ENCODE assay signal across 9 cellular contexts in genomic region chr2:100291152-100291970, GRCh38. TPM values are rescaled to one million over a fixed set of nuclear protein-coding genes. Genes with fewer than 3 reads are reported as not detected.
DNase-seq lines count a peak whose midpoint lies in the region; ATAC-seq and TF ChIP-seq lines count a peak whose summit lies in the region.
"Had no signal": no experiment of that assay in that cellular context is flagged by ENCODE, and none has a peak within 500 bp of the region (broad histone marks: within the 10 kb centered on the region; RNA-seq: fewer than 3 reads in every experiment).

No MANE protein-coding gene starts in this region.

- intact Hi-C loops in PC-3 (cut with micrococcal nuclease), result no loop called here
- intact Hi-C loops in activated T-helper 2 cell treated with anti-CD3 and anti-CD28 coated beads, Interferon-gamma antibody, Interleukin-2, Interleukin-4, amounts not matched to agents 10 μg/mL and 5 μg/mL and 100 μg/mL, durations not matched to agents 14 hours and 24 hours and 36 hours (cut with micrococcal nuclease), result loop anchor here (2.0 to 5.0 kb wide), 2 partner anchors 76 to 149 kb away; partner anchors contain the start of gene AFF3
- intact Hi-C loops in left ventricle myocardium superior (cut with micrococcal nuclease), result no loop called here

- H3K4me1 Mint-ChIP-seq in activated T-helper 2 cell treated with anti-CD3 and anti-CD28 coated beads, Interferon-gamma antibody, Interleukin-2, Interleukin-4, amounts not matched to agents 10 μg/mL and 5 μg/mL and 100 μg/mL, durations not matched to agents 14 hours and 24 hours and 36 hours (ENCODE audit: low read depth), result peaks cover 14% of the 10 kb centered on the region
- H3K4me1 Mint-ChIP-seq: activated B cell treated with CpG ODN at 0.5 μM for 24 hours had no signal

- in situ Hi-C loops in GM23248 (cut with MboI), result no loop called here

- H3K9me3 ChIP-seq in GM23248 (ENCODE audit: low read depth), result no peaks in the 10 kb centered on the region
- no peaks in the 10 kb centered on the region for H3K9me3 ChIP-seq in PC-3 (ENCODE audit: low read length)

- TF ChIP-seq CTCF in PC-3 (conservative IDR thresholded peaks at IDR 0.05; ENCODE audit: low read depth, low read length), result no peak

- WGBS in GM23248 (ENCODE audit: low coverage in 1 of 2, low lambda C conversion rate in 2 of 2, missing lambda C conversion rate in 2 of 2), 2 experiments, result 52 to 56% methylated on average over 13 of the region's 13 CpGs

- TSS peak; percentile 35 for BruUV-seq in PC-3 (replicated peaks; lab: Mats Ljungman, UMichigan)

- H3K27me3 ChIP-seq in GM23248 (replicated peaks; ENCODE audit: insufficient read depth) (no peaks in the 10 kb centered on the region), PC-3 (ENCODE audit: low read length) (no peaks in the 10 kb centered on the region)

- no peaks in the 10 kb centered on the region for H3K79me2 ChIP-seq in GM23248 (ENCODE audit: insufficient read depth)
- no peaks in the 10 kb centered on the region for H3K79me2 ChIP-seq in PC-3 (ENCODE audit: low read length)

- H3K4me3 ChIP-seq in GM23248 (no peak overlapping the region), PC-3 (ENCODE audit: low read length) (0 out of 2 replicates have a peak overlapping the region, but pooled peaks have one; percentile 8)

- no peak overlapping the region for H3K27ac Mint-ChIP-seq in activated T-helper 2 cell treated with anti-CD3 and anti-CD28 coated beads, Interferon-gamma antibody, Interleukin-2, Interleukin-4, amounts not matched to agents 10 μg/mL and 5 μg/mL and 100 μg/mL, durations not matched to agents 14 hours and 24 hours and 36 hours
- H3K27ac Mint-ChIP-seq: activated B cell treated with CpG ODN at 0.5 μM for 24 hours had no signal

- no peaks in the 10 kb centered on the region for H3K9me2 ChIP-seq in GM23248 (ENCODE audit: insufficient read depth)
- H3K9me2 ChIP-seq in PC-3 (replicated peaks; ENCODE audit: low read length), result no peaks in the 10 kb centered on the region

- H2AFZ ChIP-seq in GM23248 (peak overlapping the region; percentile 16; the same call in 1 of the 2 replicates), PC-3 (ENCODE audit: low read length) (peak overlapping the region; percentile 45; the same call in 1 of the 2 replicates)

- no peaks in the 10 kb centered on the region for H3K9me3 Mint-ChIP-seq in activated T-helper 2 cell treated with anti-CD3 and anti-CD28 coated beads, Interferon-gamma antibody, Interleukin-2, Interleukin-4, amounts not matched to agents 10 μg/mL and 5 μg/mL and 100 μg/mL, durations not matched to agents 14 hours and 24 hours and 36 hours
- H3K9me3 Mint-ChIP-seq: activated B cell treated with CpG ODN at 0.5 μM for 24 hours had no signal

- H3K4me2 ChIP-seq in GM23248 (ENCODE audit: unreplicated experiment) (peak overlapping the region; percentile 5), PC-3 (ENCODE audit: low read length) (peak overlapping the region; percentile 69)

- peak; percentile 96 for DNase-seq in GM23248
- DNase-seq in PC-3, result peak; percentile 92
- DNase-seq in activated T-helper 2 cell treated with anti-CD3 and anti-CD28 coated beads, Interferon-gamma antibody, Interleukin-2, Interleukin-4, amounts not matched to agents 10 μg/mL and 5 μg/mL and 100 μg/mL, durations not matched to agents 14 hours and 24 hours and 36 hours (ENCODE audit: low spot score), result peak; percentile 77
- no peak for DNase-seq in left ventricle myocardium superior
- DNase-seq in stimulated activated CD4-positive, alpha-beta T cell treated with anti-CD3 and anti-CD28 coated beads, Interleukin-2, amount 100 ng/mL, for 4 hours (ENCODE audit: low read depth), result peak; percentile 43
- no peak for DNase-seq in NCI-H526 treated with DMSO at 0.1 percent for 48 hours (lab: John Stamatoyannopoulos, UW)
- DNase-seq: activated B cell treated with CpG ODN at 0.5 μM for 24 hours had no signal

- peaks cover 21% of the 10 kb centered on the region for H3K27me3 Mint-ChIP-seq in activated T-helper 2 cell treated with anti-CD3 and anti-CD28 coated beads, Interferon-gamma antibody, Interleukin-2, Interleukin-4, amounts not matched to agents 10 μg/mL and 5 μg/mL and 100 μg/mL, durations not matched to agents 14 hours and 24 hours and 36 hours (ENCODE audit: low read depth)

- H4K20me1 ChIP-seq in GM23248 (ENCODE audit: insufficient read depth) (no peaks in the 10 kb centered on the region), PC-3 (ENCODE audit: low read length) (no peaks in the 10 kb centered on the region)

- H3K4me1 ChIP-seq in GM23248 (ENCODE audit: insufficient read depth) (peaks cover 27% of the 10 kb centered on the region), PC-3 (ENCODE audit: insufficient read depth, low read length) (peaks cover 41% of the 10 kb centered on the region)

- no peaks in the 10 kb centered on the region for H3K36me3 ChIP-seq in GM23248 (ENCODE audit: low read depth)
- no peaks in the 10 kb centered on the region for H3K36me3 ChIP-seq in PC-3 (ENCODE audit: low read depth, low read length)

- H3K9ac ChIP-seq in GM23248 (peak overlapping the region; percentile 69), PC-3 (ENCODE audit: low read length) (peak overlapping the region; percentile 74)

- H3K27ac ChIP-seq in GM23248 (peak overlapping the region; percentile 80), PC-3 (ENCODE audit: low read length) (peak overlapping the region; percentile 96)

- CTCF ChIA-PET in PC-3 (lab: Charles Lee), result interaction anchor here (0.7 to 2.0 kb wide), 3 partner anchors 29 to 484 kb away, joined by 3 to 7 read pairs (median 4); no protein-coding TSS in a partner anchor

- POLR2A ChIA-PET in PC-3 (lab: Charles Lee; ENCODE audit: unreplicated experiment), result interaction anchor here (0.7 kb wide), 1 partner anchor 144 kb away, joined by 6 read pairs; no protein-coding TSS in a partner anchor

- H3K36me3 Mint-ChIP-seq in activated T-helper 2 cell treated with anti-CD3 and anti-CD28 coated beads, Interferon-gamma antibody, Interleukin-2, Interleukin-4, amounts not matched to agents 10 μg/mL and 5 μg/mL and 100 μg/mL, durations not matched to agents 14 hours and 24 hours and 36 hours (ENCODE audit: low read depth), result no peaks in the 10 kb centered on the region

- ATAC-seq in PC-3 (peak; percentile 84), left ventricle myocardium superior (peak; percentile 82), GM21390 (IDR thresholded peaks at IDR 0.05; ENCODE audit: unreplicated experiment) (no peak), GM21825 (IDR thresholded peaks at IDR 0.05; ENCODE audit: unreplicated experiment) (no peak)

- peaks cover 28% of the 10 kb centered on the region for H3F3A ChIP-seq in GM23248 (ENCODE audit: insufficient read depth)
- peaks cover 9% of the 10 kb centered on the region for H3F3A ChIP-seq in PC-3 (ENCODE audit: low read length, unreplicated experiment)

- H3K4me3 Mint-ChIP-seq in activated T-helper 2 cell treated with anti-CD3 and anti-CD28 coated beads, Interferon-gamma antibody, Interleukin-2, Interleukin-4, amounts not matched to agents 10 μg/mL and 5 μg/mL and 100 μg/mL, durations not matched to agents 14 hours and 24 hours and 36 hours (ENCODE audit: low read depth), result no peak overlapping the region
- H3K4me3 Mint-ChIP-seq: activated B cell treated with CpG ODN at 0.5 μM for 24 hours had no signal

RNA-seq across cellular contexts. Expression of gene LONRF2, which starts 30.9 kb away (rescaled TPM):
- total RNA-seq in GM23248 (2014; rRNA removed; shearing (Covaris generic)), result under 0.01 and 0.13 TPM in 2 replicates
- not detected in 2 replicates for polyA plus RNA-seq in GM23248 (2016; fragmentation: Nextera tagmentation; extraction: Ambion mirVana)
- total RNA-seq in PC-3 (2014; rRNA removed) (1.1 and 1.3 TPM in 2 replicates), left ventricle myocardium superior (17.5 TPM)
- 0.21 and 0.28 TPM in 2 replicates for total RNA-seq in activated T-helper 2 cell treated with anti-CD3 and anti-CD28 coated beads, Interferon-gamma antibody, Interleukin-2, Interleukin-4, amounts not matched to agents 10 μg/mL and 5 μg/mL and 100 μg/mL, durations not matched to agents 14 hours and 24 hours and 36 hours

Comparison
In these comparisons a context has a peak if more than half of its experiments do, and no peak if none do; other contexts are left out.
1. DNase-seq: peak in GM23248 (single experiment), PC-3 (single experiment), activated T-helper 2 cell treated with anti-CD3 and anti-CD28 coated beads, Interferon-gamma antibody, Interleukin-2, Interleukin-4, amounts not matched to agents 10 μg/mL and 5 μg/mL and 100 μg/mL, durations not matched to agents 14 hours and 24 hours and 36 hours (single experiment) and stimulated activated CD4-positive, alpha-beta T cell treated with anti-CD3 and anti-CD28 coated beads, Interleukin-2, amount 100 ng/mL, for 4 hours (single experiment); none in left ventricle myocardium superior (single experiment) and NCI-H526 treated with DMSO at 0.1 percent for 48 hours (single experiment).
2. ATAC-seq: peak in PC-3 (single experiment) and left ventricle myocardium superior (single experiment); none in GM21390 (single experiment) and GM21825 (single experiment).